ENCODE assay signal across 9 cellular contexts in the genomic region with DNA sequence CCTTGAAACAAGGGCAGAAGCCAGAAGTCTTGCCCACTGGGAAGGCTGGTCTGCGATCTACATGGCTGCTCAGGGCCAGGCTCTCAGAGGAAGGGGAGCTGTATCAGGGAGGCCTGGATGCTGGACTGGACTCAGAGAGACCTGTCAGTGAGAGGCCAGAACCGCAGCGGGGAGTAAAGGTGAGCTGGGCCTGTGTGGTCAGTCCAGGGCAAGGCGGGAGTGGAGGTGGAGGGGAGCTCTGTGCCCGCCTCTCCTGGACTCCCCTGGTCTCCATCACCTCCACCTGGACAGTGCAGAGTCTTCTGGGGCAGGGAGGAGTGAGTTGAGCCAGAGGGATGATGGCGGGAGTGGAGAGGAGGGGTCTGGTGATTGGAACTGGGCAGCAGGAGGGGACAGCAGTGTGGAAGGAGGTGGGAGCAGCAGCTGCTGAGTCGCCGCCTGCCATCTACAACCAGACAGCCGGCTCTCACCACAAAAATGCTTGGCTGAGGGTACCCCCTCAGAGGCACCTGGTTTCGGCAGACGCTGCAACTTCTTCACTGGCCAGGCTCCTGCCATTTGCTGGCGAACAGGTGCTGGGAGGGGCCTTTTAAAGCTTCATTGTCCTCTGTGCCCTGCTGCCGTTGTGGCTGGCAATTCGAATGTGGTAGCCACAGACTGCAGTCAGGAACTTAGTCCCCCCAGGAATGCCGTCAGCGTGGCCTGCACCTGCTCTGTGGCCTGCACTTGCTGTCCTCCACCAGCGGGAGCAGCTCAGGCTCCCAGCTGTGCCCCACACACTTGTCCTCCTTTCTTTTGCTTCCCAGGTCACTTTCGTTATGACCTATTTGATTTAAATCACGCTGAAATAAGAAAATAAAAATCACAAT. TPM values are rescaled to one million over a fixed set of nuclear protein-coding genes. Genes with fewer than 3 reads are reported as not detected.
DNase-seq lines count a peak whose midpoint lies in the region; ATAC-seq and TF ChIP-seq lines count a peak whose summit lies in the region.
"Had no signal": no experiment of that assay in that cellular context is flagged by ENCODE, and none has a peak within 500 bp of the region (broad histone marks: within the 10 kb centered on the region; RNA-seq: fewer than 3 reads in every experiment).

No MANE protein-coding gene starts in this region.

- H3K27ac ChIP-seq in rectal smooth muscle tissue (ENCODE audit: low read depth, low read length): peak overlapping the region; percentile 40

- H3K36me3 ChIP-seq in rectal smooth muscle tissue (ENCODE audit: control insufficient read depth, insufficient read depth, low read length): no peaks in the 10 kb centered on the region

- H3K4me3 ChIP-seq in GM12864 (ENCODE audit: low read depth, low read length): no peak overlapping the region; the same call in 1 of the 2 replicates
- H3K4me3 ChIP-seq in fibroblast of villous mesenchyme (ENCODE audit: low read depth, low read length): no peak overlapping the region
- H3K4me3 ChIP-seq in rectal smooth muscle tissue (ENCODE audit: low read length): peak overlapping the region; percentile 30

- no peak for ATAC-seq in GM18907 (IDR thresholded peaks at IDR 0.05; ENCODE audit: unreplicated experiment)

- no peak for DNase-seq in GM12864 (ENCODE audit: low read depth)
- DNase-seq in OCI-M1 (lab: John Stamatoyannopoulos, UW): peak; percentile 28
- DNase-seq in fibroblast of villous mesenchyme (ENCODE audit: low read depth): no peak
- no peak for DNase-seq in Calu3
- no peak for DNase-seq in stimulated activated CD4-positive, alpha-beta T cell treated with anti-CD3 and anti-CD28 coated beads, Interleukin-4, amount 100 ng/mL, for 4 hours
- DNase-seq in EL: no peak

- TF ChIP-seq CTCF in GM12864 (IDR thresholded peaks at IDR 0.05; ENCODE audit: low read depth, low read length, missing control alignments) (peak; percentile 41), fibroblast of villous mesenchyme (IDR thresholded peaks at IDR 0.05; ENCODE audit: insufficient read depth, low read depth, low read length) (peak; percentile 26), Calu3 (IDR thresholded peaks at IDR 0.05; ENCODE audit: unreplicated experiment) (no peak)

- no peaks in the 10 kb centered on the region for H3K27me3 Mint-ChIP-seq in Calu3 (ENCODE audit: unreplicated experiment)

- H3K4me3 Mint-ChIP-seq in Calu3 (ENCODE audit: low read depth, unreplicated experiment): no peak overlapping the region

- H3K4me1 Mint-ChIP-seq in Calu3 (ENCODE audit: low read depth, unreplicated experiment): peaks cover 31% of the 10 kb centered on the region

- intact Hi-C loops in Calu3 (cut with micrococcal nuclease; ENCODE audit: unreplicated experiment): no loop called here

- no TSS peak for BruUV-seq in Calu3 (replicated peaks; lab: Mats Ljungman, UMichigan)

- no peak overlapping the region for H3K27ac Mint-ChIP-seq in Calu3 (ENCODE audit: unreplicated experiment)

- H3K27me3 ChIP-seq in rectal smooth muscle tissue (ENCODE audit: control insufficient read depth, insufficient read depth, low read length): no peaks in the 10 kb centered on the region

- no peaks in the 10 kb centered on the region for H3K9me3 Mint-ChIP-seq in Calu3 (ENCODE audit: low read depth, unreplicated experiment)

- CTCF ChIA-PET in Calu3 (lab: Charles Lee): interaction anchor here (1.2 kb wide), 1 partner anchor 13 kb away, joined by 5 read pairs; no protein-coding TSS in a partner anchor

- peaks cover 24% of the 10 kb centered on the region for H3K36me3 Mint-ChIP-seq in Calu3 (ENCODE audit: insufficient read depth, unreplicated experiment)

- no peak overlapping the region for H3K9ac ChIP-seq in rectal smooth muscle tissue (ENCODE audit: low read length)

- H3K4me1 ChIP-seq in rectal smooth muscle tissue (ENCODE audit: control insufficient read depth, insufficient read depth, low read length): peaks cover 5% of the 10 kb centered on the region

RNA-seq across cellular contexts. Expression of gene RASSF4, which starts 3.5 kb away (rescaled TPM):
- 6.0 and 6.8 TPM in 2 replicates for total RNA-seq in fibroblast of villous mesenchyme
- 2.2 and 2.4 TPM in 2 replicates for total RNA-seq in Calu3 (2022)

RNA-seq across cellular contexts. Expression of gene DEPP1, which starts 15.5 kb away (rescaled TPM):
- 17.1 and 29.8 TPM in 2 replicates for total RNA-seq in fibroblast of villous mesenchyme
- total RNA-seq in Calu3 (2022): 11.1 and 16.5 TPM in 2 replicates

RNA-seq across cellular contexts. Expression of gene ZNF22, which starts 37.6 kb away (rescaled TPM):
- total RNA-seq in fibroblast of villous mesenchyme: 14.8 and 21.2 TPM in 2 replicates
- total RNA-seq in Calu3 (2022): 10.8 and 11.9 TPM in 2 replicates

RNA-seq across cellular contexts. Expression of gene TMEM72, which starts 52.0 kb away (rescaled TPM):
- total RNA-seq in fibroblast of villous mesenchyme (not detected in 2 replicates), Calu3 (2022) (not detected in 2 replicates)
- total RNA-seq: endothelial cell of umbilical vein had no signal
